Comparison of ENCODE assay signal across 18 cellular contexts in the genomic region with DNA sequence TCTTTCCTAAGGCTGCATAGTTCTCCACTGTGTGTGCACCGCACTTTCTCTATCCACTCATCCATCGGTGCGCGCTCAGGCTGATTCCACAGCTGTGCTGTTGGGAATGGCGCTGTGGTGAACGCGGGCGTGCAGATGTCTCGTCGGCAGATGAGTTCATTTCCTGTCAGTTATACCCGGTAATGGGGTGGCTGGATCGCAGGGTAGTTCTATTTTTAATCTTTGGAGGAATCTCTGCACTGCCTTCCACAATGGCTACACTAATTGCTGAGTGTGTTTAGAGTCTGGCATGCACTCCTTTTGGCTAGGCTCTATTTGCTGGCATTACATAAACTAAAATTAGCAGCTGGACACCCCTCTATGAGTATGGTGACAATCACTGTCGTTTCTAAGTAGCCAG. TPM values are rescaled to one million over a fixed set of nuclear protein-coding genes. Genes with fewer than 3 reads are reported as not detected.
DNase-seq lines count a peak whose midpoint lies in the region; ATAC-seq and TF ChIP-seq lines count a peak whose summit lies in the region.
"Had no signal": no experiment of that assay in that cellular context is flagged by ENCODE, and none has a peak within 500 bp of the region (broad histone marks: within the 10 kb centered on the region; RNA-seq: fewer than 3 reads in every experiment).

No MANE protein-coding gene starts in this region.

- no peaks in the 10 kb centered on the region for H3K9me3 Mint-ChIP-seq in activated CD4-positive, alpha-beta T cell treated with anti-CD3 and anti-CD28 coated beads, Interleukin-2, amount 10 ng/mL, durations not matched to agents 24 days and 14 days
- no peaks in the 10 kb centered on the region for H3K9me3 Mint-ChIP-seq in activated T-helper 1 cell treated with anti-CD3 and anti-CD28 coated beads, Interleukin-12 subunit alpha, Interleukin-12 subunit beta, Interleukin-2, Interleukin-4 antibody, amounts not matched to agents 30 ng/mL and 10 ng/mL and 1 ng/mL, durations not matched to agents 14 hours and 24 hours and 36 hours
- H3K9me3 Mint-ChIP-seq in progenitor cell of endocrine pancreas (ENCODE audit: low read depth), result no peaks in the 10 kb centered on the region
- H3K9me3 Mint-ChIP-seq: CD8-positive, alpha-beta T cell; stimulated activated effector memory CD8-positive, alpha-beta T cell treated with anti-CD3 and anti-CD28 coated beads, Interleukin-12 subunit alpha, Interleukin-12 subunit beta, amount 100 ng/mL, for 72 hours had no signal

- peaks cover 82% of the 10 kb centered on the region for H3K36me3 ChIP-seq in KOPT-K1 (ENCODE audit: insufficient read depth, low read length)

- no peaks in the 10 kb centered on the region for H3K27me3 Mint-ChIP-seq in activated CD4-positive, alpha-beta T cell treated with anti-CD3 and anti-CD28 coated beads, Interleukin-2, amount 10 ng/mL, durations not matched to agents 24 days and 14 days
- H3K27me3 Mint-ChIP-seq in activated T-helper 1 cell treated with anti-CD3 and anti-CD28 coated beads, Interleukin-12 subunit alpha, Interleukin-12 subunit beta, Interleukin-2, Interleukin-4 antibody, amounts not matched to agents 30 ng/mL and 10 ng/mL and 1 ng/mL, durations not matched to agents 14 hours and 24 hours and 36 hours (ENCODE audit: insufficient read depth), result no peaks in the 10 kb centered on the region
- H3K27me3 Mint-ChIP-seq in progenitor cell of endocrine pancreas, result no peaks in the 10 kb centered on the region

- H3K4me3 Mint-ChIP-seq in activated CD4-positive, alpha-beta T cell treated with anti-CD3 and anti-CD28 coated beads, Interleukin-2, amount 10 ng/mL, durations not matched to agents 24 days and 14 days, result peak overlapping the region; percentile 30
- H3K4me3 Mint-ChIP-seq in activated T-helper 1 cell treated with anti-CD3 and anti-CD28 coated beads, Interleukin-12 subunit alpha, Interleukin-12 subunit beta, Interleukin-2, Interleukin-4 antibody, amounts not matched to agents 30 ng/mL and 10 ng/mL and 1 ng/mL, durations not matched to agents 14 hours and 24 hours and 36 hours, result no peak overlapping the region
- H3K4me3 Mint-ChIP-seq in progenitor cell of endocrine pancreas (ENCODE audit: low read depth), result no peak overlapping the region
- H3K4me3 Mint-ChIP-seq: CD8-positive, alpha-beta T cell; stimulated activated effector memory CD8-positive, alpha-beta T cell treated with anti-CD3 and anti-CD28 coated beads, Interleukin-12 subunit alpha, Interleukin-12 subunit beta, amount 100 ng/mL, for 72 hours had no signal

- H3K36me3 Mint-ChIP-seq in activated CD4-positive, alpha-beta T cell treated with anti-CD3 and anti-CD28 coated beads, Interleukin-2, amount 10 ng/mL, durations not matched to agents 24 days and 14 days (ENCODE audit: low read depth), result peaks cover 77% of the 10 kb centered on the region
- peaks cover 43% of the 10 kb centered on the region for H3K36me3 Mint-ChIP-seq in activated T-helper 1 cell treated with anti-CD3 and anti-CD28 coated beads, Interleukin-12 subunit alpha, Interleukin-12 subunit beta, Interleukin-2, Interleukin-4 antibody, amounts not matched to agents 30 ng/mL and 10 ng/mL and 1 ng/mL, durations not matched to agents 14 hours and 24 hours and 36 hours (ENCODE audit: low read depth)
- H3K36me3 Mint-ChIP-seq in progenitor cell of endocrine pancreas (ENCODE audit: insufficient read depth), result peaks cover 33% of the 10 kb centered on the region

- intact Hi-C loops in activated CD4-positive, alpha-beta T cell treated with anti-CD3 and anti-CD28 coated beads, Interleukin-2, amount 10 ng/mL, durations not matched to agents 24 days and 14 days (cut with micrococcal nuclease), result no loop called here
- intact Hi-C loops in activated T-helper 1 cell treated with anti-CD3 and anti-CD28 coated beads, Interleukin-12 subunit alpha, Interleukin-12 subunit beta, Interleukin-2, Interleukin-4 antibody, amounts not matched to agents 30 ng/mL and 10 ng/mL and 1 ng/mL, durations not matched to agents 14 hours and 24 hours and 36 hours (cut with micrococcal nuclease), result no loop called here

- no peak for TF ChIP-seq CTCF in progenitor cell of endocrine pancreas (IDR thresholded peaks at IDR 0.05; ENCODE audit: unreplicated experiment)

- peaks cover 6% of the 10 kb centered on the region for H3K9me3 ChIP-seq in KOPT-K1 (ENCODE audit: insufficient read depth, low read length, poor library complexity, severe bottlenecking)
- H3K9me3 ChIP-seq: tibial nerve had no signal

- H3K27ac ChIP-seq in KOPT-K1 (ENCODE audit: low read depth, low read length, poor library complexity, severe bottlenecking), result peak overlapping the region; percentile 75
- H3K27ac ChIP-seq: skin epidermis, tibial nerve had no signal

- ATAC-seq in GM21528 (IDR thresholded peaks at IDR 0.05; ENCODE audit: low FRiP score, unreplicated experiment), result no peak
- ATAC-seq: CD8-positive, alpha-beta T cell; stimulated activated effector memory CD8-positive, alpha-beta T cell treated with anti-CD3 and anti-CD28 coated beads, Interleukin-12 subunit alpha, Interleukin-12 subunit beta, amount 100 ng/mL, for 72 hours had no signal

- peaks cover 6% of the 10 kb centered on the region for H3K4me1 Mint-ChIP-seq in activated CD4-positive, alpha-beta T cell treated with anti-CD3 and anti-CD28 coated beads, Interleukin-2, amount 10 ng/mL, durations not matched to agents 24 days and 14 days
- H3K4me1 Mint-ChIP-seq in activated T-helper 1 cell treated with anti-CD3 and anti-CD28 coated beads, Interleukin-12 subunit alpha, Interleukin-12 subunit beta, Interleukin-2, Interleukin-4 antibody, amounts not matched to agents 30 ng/mL and 10 ng/mL and 1 ng/mL, durations not matched to agents 14 hours and 24 hours and 36 hours (ENCODE audit: low read depth), result peaks cover 12% of the 10 kb centered on the region
- no peaks in the 10 kb centered on the region for H3K4me1 Mint-ChIP-seq in progenitor cell of endocrine pancreas (ENCODE audit: low read depth)
- H3K4me1 Mint-ChIP-seq: stimulated activated effector memory CD8-positive, alpha-beta T cell treated with anti-CD3 and anti-CD28 coated beads, Interleukin-12 subunit alpha, Interleukin-12 subunit beta, amount 100 ng/mL, for 72 hours had no signal

- peak overlapping the region; percentile 84 for H3K27ac Mint-ChIP-seq in activated CD4-positive, alpha-beta T cell treated with anti-CD3 and anti-CD28 coated beads, Interleukin-2, amount 10 ng/mL, durations not matched to agents 24 days and 14 days
- H3K27ac Mint-ChIP-seq in activated T-helper 1 cell treated with anti-CD3 and anti-CD28 coated beads, Interleukin-12 subunit alpha, Interleukin-12 subunit beta, Interleukin-2, Interleukin-4 antibody, amounts not matched to agents 30 ng/mL and 10 ng/mL and 1 ng/mL, durations not matched to agents 14 hours and 24 hours and 36 hours, result peak overlapping the region; percentile 62
- no peak overlapping the region for H3K27ac Mint-ChIP-seq in progenitor cell of endocrine pancreas
- H3K27ac Mint-ChIP-seq: CD8-positive, alpha-beta T cell; stimulated activated effector memory CD8-positive, alpha-beta T cell treated with anti-CD3 and anti-CD28 coated beads, Interleukin-12 subunit alpha, Interleukin-12 subunit beta, amount 100 ng/mL, for 72 hours had no signal

- no peak for DNase-seq in activated CD4-positive, alpha-beta T cell treated with anti-CD3 and anti-CD28 coated beads, Interleukin-2, amount 10 ng/mL, durations not matched to agents 24 days and 14 days
- DNase-seq in activated CD4-positive, alpha-beta T cell treated with anti-CD3 and anti-CD28 coated beads, Interleukin-2, amount 50 U/mL, for 1 hour, result no peak
- DNase-seq in activated T-helper 1 cell treated with anti-CD3 and anti-CD28 coated beads, Interleukin-12 subunit alpha, Interleukin-12 subunit beta, Interleukin-2, Interleukin-4 antibody, amounts not matched to agents 30 ng/mL and 10 ng/mL and 1 ng/mL, durations not matched to agents 14 hours and 24 hours and 36 hours (ENCODE audit: low spot score), result no peak
- DNase-seq in progenitor cell of endocrine pancreas (ENCODE audit: low spot score, unreplicated experiment) (peak; percentile 4), kidney tubule cell (ENCODE audit: low spot score) (no peak), GDM1 (lab: John Stamatoyannopoulos, UW) (no peak)
- DNase-seq: activated CD4-positive, alpha-beta T cell treated with anti-CD3 and anti-CD28 coated beads for 48 hours; CD8-positive, alpha-beta T cell; cortex of kidney; glutamatergic neuron; NCI-H2171; NCI-H748 treated with DMSO at 0.1 percent for 48 hours had no signal

RNA-seq across cellular contexts. Expression of gene KRTAP5-7, which starts 27.9 kb away (rescaled TPM):
- total RNA-seq in activated CD4-positive, alpha-beta T cell treated with anti-CD3 and anti-CD28 coated beads, Interleukin-2, amount 10 ng/mL, durations not matched to agents 24 days and 14 days, result not detected in 2 replicates
- total RNA-seq in activated T-helper 1 cell treated with anti-CD3 and anti-CD28 coated beads, Interleukin-12 subunit alpha, Interleukin-12 subunit beta, Interleukin-2, Interleukin-4 antibody, amounts not matched to agents 30 ng/mL and 10 ng/mL and 1 ng/mL, durations not matched to agents 14 hours and 24 hours and 36 hours, result 0.23 TPM in 1 of 2 replicates, not detected in the other
- total RNA-seq in progenitor cell of endocrine pancreas, result 0.29 and 0.41 TPM in 2 replicates
- total RNA-seq: CD8-positive, alpha-beta T cell; H4 had no signal

RNA-seq across cellular contexts. Expression of gene KRTAP5-8, which starts 38.7 kb away (rescaled TPM):
- total RNA-seq in activated CD4-positive, alpha-beta T cell treated with anti-CD3 and anti-CD28 coated beads, Interleukin-2, amount 10 ng/mL, durations not matched to agents 24 days and 14 days, result not detected in 2 replicates
- total RNA-seq in activated T-helper 1 cell treated with anti-CD3 and anti-CD28 coated beads, Interleukin-12 subunit alpha, Interleukin-12 subunit beta, Interleukin-2, Interleukin-4 antibody, amounts not matched to agents 30 ng/mL and 10 ng/mL and 1 ng/mL, durations not matched to agents 14 hours and 24 hours and 36 hours, result 0.17 TPM in 1 of 2 replicates, not detected in the other
- total RNA-seq in progenitor cell of endocrine pancreas, result 0.24 TPM in 1 of 2 replicates, not detected in the other
- total RNA-seq: H4 had no signal

RNA-seq across cellular contexts. Expression of gene NADSYN1, which starts 46.1 kb away (rescaled TPM):
- 101 and 109 TPM in 2 replicates for total RNA-seq in activated CD4-positive, alpha-beta T cell treated with anti-CD3 and anti-CD28 coated beads, Interleukin-2, amount 10 ng/mL, durations not matched to agents 24 days and 14 days
- total RNA-seq in activated T-helper 1 cell treated with anti-CD3 and anti-CD28 coated beads, Interleukin-12 subunit alpha, Interleukin-12 subunit beta, Interleukin-2, Interleukin-4 antibody, amounts not matched to agents 30 ng/mL and 10 ng/mL and 1 ng/mL, durations not matched to agents 14 hours and 24 hours and 36 hours, result 91.6 and 96.3 TPM in 2 replicates
- total RNA-seq in progenitor cell of endocrine pancreas, result 72.0 and 79.2 TPM in 2 replicates

RNA-seq across cellular contexts. Expression of gene KRTAP5-9, which starts 49.1 kb away (rescaled TPM):
- not detected in 2 replicates for total RNA-seq in activated CD4-positive, alpha-beta T cell treated with anti-CD3 and anti-CD28 coated beads, Interleukin-2, amount 10 ng/mL, durations not matched to agents 24 days and 14 days
- not detected in 2 replicates for total RNA-seq in activated T-helper 1 cell treated with anti-CD3 and anti-CD28 coated beads, Interleukin-12 subunit alpha, Interleukin-12 subunit beta, Interleukin-2, Interleukin-4 antibody, amounts not matched to agents 30 ng/mL and 10 ng/mL and 1 ng/mL, durations not matched to agents 14 hours and 24 hours and 36 hours
- total RNA-seq in progenitor cell of endocrine pancreas, result 0.26 and 0.53 TPM in 2 replicates
- total RNA-seq: CD8-positive, alpha-beta T cell; H4 had no signal

RNA-seq across cellular contexts. Expression of gene DHCR7, which starts 50.9 kb away (rescaled TPM):
- total RNA-seq in activated CD4-positive, alpha-beta T cell treated with anti-CD3 and anti-CD28 coated beads, Interleukin-2, amount 10 ng/mL, durations not matched to agents 24 days and 14 days, result 112 and 116 TPM in 2 replicates
- 100 and 106 TPM in 2 replicates for total RNA-seq in activated T-helper 1 cell treated with anti-CD3 and anti-CD28 coated beads, Interleukin-12 subunit alpha, Interleukin-12 subunit beta, Interleukin-2, Interleukin-4 antibody, amounts not matched to agents 30 ng/mL and 10 ng/mL and 1 ng/mL, durations not matched to agents 14 hours and 24 hours and 36 hours
- 137 and 140 TPM in 2 replicates for total RNA-seq in progenitor cell of endocrine pancreas
